Comparison of ENCODE assay signal across 12 cellular contexts in genomic region chr11:62370743-62371440, GRCh38. TPM values are rescaled to one million over a fixed set of nuclear protein-coding genes. Genes with fewer than 3 reads are reported as not detected.
DNase-seq lines count a peak whose midpoint lies in the region; ATAC-seq and TF ChIP-seq lines count a peak whose summit lies in the region.
"Had no signal": no experiment of that assay in that cellular context is flagged by ENCODE, and none has a peak within 500 bp of the region (broad histone marks: within the 10 kb centered on the region; RNA-seq: fewer than 3 reads in every experiment).

No MANE protein-coding gene starts in this region.

- H3K4me1 ChIP-seq in lower lobe of right lung = no peaks in the 10 kb centered on the region

- peak; percentile 92 to 97 (median 96) for ATAC-seq in T-cell (replicated peaks in 1 of 4)
- ATAC-seq in lower lobe of right lung = peak; percentile 42 to 82
- ATAC-seq in stimulated activated naive CD8-positive, alpha-beta T cell treated with anti-CD3 and anti-CD28 coated beads, Interleukin-15, Interleukin-2, amounts not matched to agents 100 U/mL and 50 U/mL, for 24 hours = peak; percentile 73
- no peak for ATAC-seq in HG03460 (IDR thresholded peaks at IDR 0.05; ENCODE audit: unreplicated experiment)
- ATAC-seq: K562 had no signal

- POLR2A ChIA-PET in T-cell (lab: Charles Lee) = interaction anchor here in 1 of 2 donors (0.7 kb wide), 1 partner anchor 556 kb away, joined by 4 read pairs; no protein-coding TSS in a partner anchor

- H3K27me3 Mint-ChIP-seq in T-cell = no peaks in the 10 kb centered on the region
- H3K27me3 Mint-ChIP-seq in activated T-helper 1 cell treated with anti-CD3 and anti-CD28 coated beads, Interleukin-12 subunit alpha, Interleukin-12 subunit beta, Interleukin-2, Interleukin-4 antibody, amounts not matched to agents 30 ng/mL and 10 ng/mL and 1 ng/mL, durations not matched to agents 14 hours and 24 hours and 36 hours (ENCODE audit: insufficient read depth) = no peaks in the 10 kb centered on the region

- H3K9me3 ChIP-seq in lower lobe of right lung = no peaks in the 10 kb centered on the region

- TF ChIP-seq CTCF in lower lobe of right lung (IDR thresholded peaks at IDR 0.05) = no peak

- H3K27ac Mint-ChIP-seq in T-cell = peak overlapping the region; percentile 84 to 87
- H3K27ac Mint-ChIP-seq in activated T-helper 1 cell treated with anti-CD3 and anti-CD28 coated beads, Interleukin-12 subunit alpha, Interleukin-12 subunit beta, Interleukin-2, Interleukin-4 antibody, amounts not matched to agents 30 ng/mL and 10 ng/mL and 1 ng/mL, durations not matched to agents 14 hours and 24 hours and 36 hours = peak overlapping the region; percentile 84
- H3K27ac Mint-ChIP-seq: HFFc6, nephron had no signal

- peaks cover 0 to 10% (median 4%) of the 10 kb centered on the region in 3 donors for H3K4me1 Mint-ChIP-seq in T-cell
- H3K4me1 Mint-ChIP-seq in activated T-helper 1 cell treated with anti-CD3 and anti-CD28 coated beads, Interleukin-12 subunit alpha, Interleukin-12 subunit beta, Interleukin-2, Interleukin-4 antibody, amounts not matched to agents 30 ng/mL and 10 ng/mL and 1 ng/mL, durations not matched to agents 14 hours and 24 hours and 36 hours (ENCODE audit: low read depth) = peaks cover 19% of the 10 kb centered on the region
- H3K4me1 Mint-ChIP-seq: nephron had no signal

- no peaks in the 10 kb centered on the region for H3K36me3 Mint-ChIP-seq in T-cell
- H3K36me3 Mint-ChIP-seq in activated T-helper 1 cell treated with anti-CD3 and anti-CD28 coated beads, Interleukin-12 subunit alpha, Interleukin-12 subunit beta, Interleukin-2, Interleukin-4 antibody, amounts not matched to agents 30 ng/mL and 10 ng/mL and 1 ng/mL, durations not matched to agents 14 hours and 24 hours and 36 hours (ENCODE audit: low read depth) = no peaks in the 10 kb centered on the region

- peak overlapping the region; percentile 31 for H3K27ac ChIP-seq in lower lobe of right lung

- no peaks in the 10 kb centered on the region for H3K9me3 Mint-ChIP-seq in T-cell
- H3K9me3 Mint-ChIP-seq in activated T-helper 1 cell treated with anti-CD3 and anti-CD28 coated beads, Interleukin-12 subunit alpha, Interleukin-12 subunit beta, Interleukin-2, Interleukin-4 antibody, amounts not matched to agents 30 ng/mL and 10 ng/mL and 1 ng/mL, durations not matched to agents 14 hours and 24 hours and 36 hours = no peaks in the 10 kb centered on the region
- H3K9me3 Mint-ChIP-seq: nephron had no signal

- H3K4me3 Mint-ChIP-seq in T-cell = peak overlapping the region; percentile 52 to 65 (median 61)
- peak overlapping the region; percentile 71 for H3K4me3 Mint-ChIP-seq in activated T-helper 1 cell treated with anti-CD3 and anti-CD28 coated beads, Interleukin-12 subunit alpha, Interleukin-12 subunit beta, Interleukin-2, Interleukin-4 antibody, amounts not matched to agents 30 ng/mL and 10 ng/mL and 1 ng/mL, durations not matched to agents 14 hours and 24 hours and 36 hours
- H3K4me3 Mint-ChIP-seq: HFFc6, nephron had no signal

- H3K4me3 ChIP-seq in lower lobe of right lung = no peak overlapping the region
- H3K4me3 ChIP-seq: K562 had no signal

- CTCF ChIA-PET in T-cell (lab: Charles Lee) = interaction anchor here in 1 of 2 donors (0.5 to 1.0 kb wide), 3 partner anchors 17 to 33 kb away, joined by 3 to 4 read pairs (median 3); no protein-coding TSS in a partner anchor

- peak in 30 of 34 experiments; percentile 8 to 61 (median 33) for DNase-seq in T-cell
- DNase-seq in activated T-helper 1 cell treated with anti-CD3 and anti-CD28 coated beads, Interleukin-12 subunit alpha, Interleukin-12 subunit beta, Interleukin-2, Interleukin-4 antibody, amounts not matched to agents 30 ng/mL and 10 ng/mL and 1 ng/mL, durations not matched to agents 14 hours and 24 hours and 36 hours (ENCODE audit: low spot score) = peak; percentile 38
- peak; percentile 65 for DNase-seq in lower lobe of right lung
- DNase-seq in stimulated activated naive CD8-positive, alpha-beta T cell treated with anti-CD3 and anti-CD28 coated beads, Interleukin-15, Interleukin-2, amounts not matched to agents 100 U/mL and 50 U/mL, for 24 hours = peak; percentile 48
- DNase-seq in NCI-H526 treated with DMSO at 0.1 percent for 48 hours (lab: John Stamatoyannopoulos, UW) = no peak
- DNase-seq in KG1 (lab: John Stamatoyannopoulos, UW) = no peak
- no peak for DNase-seq in iPS-NIHi7 (ENCODE audit: extremely low spot score)
- DNase-seq: HFFc6 had no signal

- H3K27me3 ChIP-seq in lower lobe of right lung (ENCODE audit: low read depth) = no peaks in the 10 kb centered on the region

- intact Hi-C loops in activated T-helper 1 cell treated with anti-CD3 and anti-CD28 coated beads, Interleukin-12 subunit alpha, Interleukin-12 subunit beta, Interleukin-2, Interleukin-4 antibody, amounts not matched to agents 30 ng/mL and 10 ng/mL and 1 ng/mL, durations not matched to agents 14 hours and 24 hours and 36 hours (cut with micrococcal nuclease) = no loop called here
- intact Hi-C loops in lower lobe of right lung (cut with DNase I) = no loop called here

- H3K36me3 ChIP-seq in lower lobe of right lung = no peaks in the 10 kb centered on the region

RNA-seq across cellular contexts. Expression of gene ASRGL1, which starts 33.6 kb away (rescaled TPM):
- 1 to 10 TPM in 4 of 5 donors, under 1 TPM in 1; 0.88 to 2.6 (median 1.9) TPM for total RNA-seq in T-cell
- total RNA-seq in activated T-helper 1 cell treated with anti-CD3 and anti-CD28 coated beads, Interleukin-12 subunit alpha, Interleukin-12 subunit beta, Interleukin-2, Interleukin-4 antibody, amounts not matched to agents 30 ng/mL and 10 ng/mL and 1 ng/mL, durations not matched to agents 14 hours and 24 hours and 36 hours = 4.8 and 5.7 TPM in 2 replicates
- total RNA-seq in lower lobe of right lung = 39.7 TPM

RNA-seq across cellular contexts. Expression of gene SCGB1A1, which starts 47.9 kb away (rescaled TPM):
- total RNA-seq in T-cell (1 to 10 TPM in 2 of 5 donors, not detected in 3; 1.8 to 3.2 TPM), lower lobe of right lung (3,364 TPM)
- total RNA-seq in activated T-helper 1 cell treated with anti-CD3 and anti-CD28 coated beads, Interleukin-12 subunit alpha, Interleukin-12 subunit beta, Interleukin-2, Interleukin-4 antibody, amounts not matched to agents 30 ng/mL and 10 ng/mL and 1 ng/mL, durations not matched to agents 14 hours and 24 hours and 36 hours = not detected in 2 replicates
- total RNA-seq: HFFc6, subcutaneous adipose tissue had no signal

Comparison
In these comparisons a context has a peak if more than half of its experiments do, and no peak if none do; other contexts are left out.
1. DNase-seq: peak in T-cell (30 of 34), activated T-helper 1 cell treated with anti-CD3 and anti-CD28 coated beads, Interleukin-12 subunit alpha, Interleukin-12 subunit beta, Interleukin-2, Interleukin-4 antibody, amounts not matched to agents 30 ng/mL and 10 ng/mL and 1 ng/mL, durations not matched to agents 14 hours and 24 hours and 36 hours (single experiment), lower lobe of right lung (single experiment) and stimulated activated naive CD8-positive, alpha-beta T cell treated with anti-CD3 and anti-CD28 coated beads, Interleukin-15, Interleukin-2, amounts not matched to agents 100 U/mL and 50 U/mL, for 24 hours (single experiment); none in NCI-H526 treated with DMSO at 0.1 percent for 48 hours (single experiment), KG1 (single experiment) and iPS-NIHi7 (single experiment).
2. RNA of gene SCGB1A1, which starts 47.9 kb away (total RNA-seq): 3,364 TPM in lower lobe of right lung (single experiment); 1.8 to 3.2 TPM in T-cell and not detected in activated T-helper 1 cell treated with anti-CD3 and anti-CD28 coated beads, Interleukin-12 subunit alpha, Interleukin-12 subunit beta, Interleukin-2, Interleukin-4 antibody, amounts not matched to agents 30 ng/mL and 10 ng/mL and 1 ng/mL, durations not matched to agents 14 hours and 24 hours and 36 hours; every median in the first group is over 100 times any median in the second.